Comparison of ENCODE assay signal across 1 cellular context in genomic region chr2:239294571-239295054, GRCh38.
A peak's percentile ranks its signal among the peaks of the same experiment; 100 is the strongest.
TF ChIP-seq lines count a peak whose summit lies in the region.

No MANE protein-coding gene starts in this region.

TF ChIP-seq in K562, 482 proteins besides CTCF, POLR2A, EP300 and RAD21 (continued from another document and continues in another):
- TF ChIP-seq RNF219 (CRISPR knock-in tag; IDR thresholded peaks at IDR 0.05), result no peak
- TF ChIP-seq GTF2F1 (IDR thresholded peaks at IDR 0.05; ENCODE audit: low read depth, low read length), result no peak
- no peak for TF ChIP-seq GTF2A2 (tag; IDR thresholded peaks at IDR 0.05)
- no peak for TF ChIP-seq ZNF407 (IDR thresholded peaks at IDR 0.05; ENCODE audit: low read depth)
- no peak for TF ChIP-seq NFATC3 (IDR thresholded peaks at IDR 0.05)
- TF ChIP-seq MEIS2 (IDR thresholded peaks at IDR 0.05; ENCODE audit: partially characterized antibody), result no peak
- TF ChIP-seq TCF7 (IDR thresholded peaks at IDR 0.05; ENCODE audit: borderline replicate concordance), result no peak
- TF ChIP-seq BCL6 (CRISPR knock-in tag; IDR thresholded peaks at IDR 0.05), result no peak
- no peak for TF ChIP-seq SRSF7 (optimal IDR thresholded peaks at IDR 0.05; ENCODE audit: low read depth, low read length)
- TF ChIP-seq HCFC1 (IDR thresholded peaks at IDR 0.05; ENCODE audit: low read depth, low read length), result no peak
- no peak for TF ChIP-seq ZNF140 (CRISPR knock-in tag; IDR thresholded peaks at IDR 0.05)
- no peak for TF ChIP-seq FOXJ3 (CRISPR knock-in tag; IDR thresholded peaks at IDR 0.05)
- no peak for TF ChIP-seq IFI16 (CRISPR knock-in tag; IDR thresholded peaks at IDR 0.05)
- no peak for TF ChIP-seq ZNF217 (CRISPR knock-in tag; IDR thresholded peaks at IDR 0.05)
- no peak for TF ChIP-seq PATZ1 (CRISPR knock-in tag; IDR thresholded peaks at IDR 0.05; ENCODE audit: borderline replicate concordance)
- TF ChIP-seq SMARCB1 (IDR thresholded peaks at IDR 0.05; ENCODE audit: insufficient read length, low read depth), result no peak
- TF ChIP-seq CBFA2T2 (conservative IDR thresholded peaks at IDR 0.05), result 0 out of 2 replicates have a peak, but pooled peaks have one; percentile 31
- TF ChIP-seq BHLHE40 (IDR thresholded peaks at IDR 0.05; ENCODE audit: low read length), result peak; percentile 66
- TF ChIP-seq RFX1 (IDR thresholded peaks at IDR 0.05), result peak; percentile 27; the same call in 1 of the 2 replicates
- no peak for TF ChIP-seq STAT5A (IDR thresholded peaks at IDR 0.05; ENCODE audit: borderline replicate concordance, low read length)
- TF ChIP-seq NFYB (IDR thresholded peaks at IDR 0.05; ENCODE audit: extremely low read depth, insufficient read length), result no peak
- TF ChIP-seq ZBTB8A (IDR thresholded peaks at IDR 0.05; ENCODE audit: partially characterized antibody), result no peak
- no peak for TF ChIP-seq DNMT1 (IDR thresholded peaks at IDR 0.05)
- TF ChIP-seq CBX8 (IDR thresholded peaks at IDR 0.05; ENCODE audit: borderline replicate concordance, extremely low read depth, low read depth, low read length, poor library complexity, severe bottlenecking), result no peak
- TF ChIP-seq ELF2 (CRISPR knock-in tag; IDR thresholded peaks at IDR 0.05), result no peak
- no peak for TF ChIP-seq ZNF639 (CRISPR knock-in tag; conservative IDR thresholded peaks at IDR 0.05 in 1 of 2, IDR thresholded peaks at IDR 0.05 in 1 of 2)
- no peak for TF ChIP-seq MLX (CRISPR knock-in tag; conservative IDR thresholded peaks at IDR 0.05)
- TF ChIP-seq MAX (CRISPR knock-in tag; IDR thresholded peaks at IDR 0.05), result no peak
- no peak for TF ChIP-seq VEZF1 (CRISPR knock-in tag; IDR thresholded peaks at IDR 0.05)
- TF ChIP-seq ZNF134 (CRISPR knock-in tag; conservative IDR thresholded peaks at IDR 0.05), result no peak
- no peak for TF ChIP-seq TRIM25 (IDR thresholded peaks at IDR 0.05; ENCODE audit: borderline replicate concordance)
- no peak for TF ChIP-seq RBM15 (IDR thresholded peaks at IDR 0.05; ENCODE audit: insufficient read depth, low read length)
- no peak for TF ChIP-seq AFF4 (CRISPR knock-in tag; IDR thresholded peaks at IDR 0.05)
- TF ChIP-seq SPI1 (IDR thresholded peaks at IDR 0.05; ENCODE audit: borderline replicate concordance, low read depth, low read length), result no peak
- peak; percentile 24; the same call in 1 of the 2 replicates for TF ChIP-seq L3MBTL2 (IDR thresholded peaks at IDR 0.05)
- TF ChIP-seq PRPF4 (IDR thresholded peaks at IDR 0.05; ENCODE audit: insufficient read depth, low read depth, low read length, poor library complexity, severe bottlenecking), result no peak
- no peak for TF ChIP-seq FOXP1 (CRISPR knock-in tag; IDR thresholded peaks at IDR 0.05)
- TF ChIP-seq ZNF695 (CRISPR knock-in tag; IDR thresholded peaks at IDR 0.05), result no peak
- TF ChIP-seq MXD1 (CRISPR knock-in tag; IDR thresholded peaks at IDR 0.05; ENCODE audit: borderline replicate concordance, poor library complexity, severe bottlenecking), result no peak
